Comparison of ENCODE assay signal across 1 cellular context in the genomic region with DNA sequence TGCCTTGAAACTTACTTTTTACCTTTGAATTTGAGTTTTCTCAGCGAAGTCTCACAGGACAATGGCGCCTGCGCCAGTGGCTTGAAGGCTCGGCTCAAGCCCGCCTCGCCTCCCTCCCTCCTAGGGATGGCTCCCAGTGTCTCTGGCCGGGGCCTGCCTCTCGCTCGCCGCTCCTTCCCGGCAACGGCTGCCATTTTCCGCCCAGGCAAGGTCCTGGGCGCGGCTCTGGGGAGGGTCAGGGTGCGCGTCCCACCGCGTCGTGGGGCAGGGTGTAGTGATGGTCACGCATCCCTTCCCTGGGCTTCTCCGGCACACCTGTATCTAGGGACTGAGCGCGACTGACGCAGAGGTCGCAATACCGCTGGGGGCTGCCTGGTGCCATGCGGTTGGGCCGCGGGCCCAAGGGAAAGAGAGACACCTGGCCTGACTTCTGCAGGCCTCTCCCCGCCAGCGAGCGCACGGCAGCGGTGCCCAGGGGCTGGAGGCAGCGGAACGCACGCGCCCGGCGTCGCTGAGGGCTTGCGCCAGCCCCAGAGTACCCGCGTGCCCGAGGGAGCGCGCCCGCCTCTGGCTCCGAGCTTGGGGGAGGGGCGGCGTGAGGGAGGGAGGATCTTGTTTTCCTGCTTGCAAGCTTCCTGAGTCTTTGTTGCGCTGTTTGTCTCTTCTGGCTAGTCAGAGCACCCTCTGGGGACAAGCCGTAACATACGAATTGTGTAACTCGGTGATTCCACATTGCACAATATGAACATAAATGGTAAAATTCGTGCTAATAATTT.
TF ChIP-seq lines count a peak whose summit lies in the region.

No MANE protein-coding gene starts in this region.

TF ChIP-seq in HepG2, 621 proteins besides CTCF, POLR2A, EP300 and RAD21 (continued from another document):
- peak; percentile 47; the same call in 1 of the 2 replicates for TF ChIP-seq THAP11 (CRISPR knock-in tag; IDR thresholded peaks at IDR 0.05)
- TF ChIP-seq ZNF781 (CRISPR knock-in tag; IDR thresholded peaks at IDR 0.05; ENCODE audit: borderline replicate concordance, not compliant biosample characterization), result no peak
- peak; percentile 49; the same call in 1 of the 2 replicates for TF ChIP-seq ZBTB38 (CRISPR knock-in tag; IDR thresholded peaks at IDR 0.05)
- TF ChIP-seq ZNF343 (CRISPR knock-in tag; IDR thresholded peaks at IDR 0.05), result no peak
- no peak for TF ChIP-seq SATB2 (CRISPR knock-in tag; IDR thresholded peaks at IDR 0.05)
- no peak for TF ChIP-seq THYN1 (CRISPR knock-in tag; IDR thresholded peaks at IDR 0.05; ENCODE audit: borderline replicate concordance, low read depth)
- TF ChIP-seq ELF3 (CRISPR knock-in tag; IDR thresholded peaks at IDR 0.05), result peak; percentile 75
- no peak for TF ChIP-seq CAMTA2 (CRISPR knock-in tag; IDR thresholded peaks at IDR 0.05; ENCODE audit: borderline replicate concordance)
- no peak for TF ChIP-seq ZNF709 (CRISPR knock-in tag; IDR thresholded peaks at IDR 0.05)
- no peak for TF ChIP-seq ZNF317 (CRISPR knock-in tag; IDR thresholded peaks at IDR 0.05)
- TF ChIP-seq ZNF124 (CRISPR knock-in tag; IDR thresholded peaks at IDR 0.05), result no peak
- TF ChIP-seq ZBTB20 (CRISPR knock-in tag; IDR thresholded peaks at IDR 0.05; ENCODE audit: borderline replicate concordance, low read depth), result no peak
- 0 out of 2 replicates have a peak, but pooled peaks have one; percentile 31 for TF ChIP-seq ZNF350 (CRISPR knock-in tag; IDR thresholded peaks at IDR 0.05; ENCODE audit: borderline replicate concordance, low read depth)
TF ChIP-seq in HepG2: peak in this region for 123.
